Comparison of ENCODE assay signal across 21 cellular contexts in genomic region chr6:24004659-24005058, GRCh38.
DNase-seq lines count a peak whose midpoint lies in the region; ATAC-seq, FAIRE-seq and TF ChIP-seq lines count a peak whose summit lies in the region.
"Had no signal": no experiment of that assay in that cellular context is flagged by ENCODE, and none has a peak within 500 bp of the region (broad histone marks: within the 10 kb centered on the region; RNA-seq: fewer than 3 reads in every experiment).

No MANE protein-coding gene starts in this region.

- H3K9me3 Mint-ChIP-seq in brain: peaks cover 0 to 3% (median 0%) of the 10 kb centered on the region in 5 experiments
- H3K9me3 Mint-ChIP-seq in activated T-helper 2 cell treated with anti-CD3 and anti-CD28 coated beads, Interferon-gamma antibody, Interleukin-2, Interleukin-4, amounts not matched to agents 10 μg/mL and 5 μg/mL and 100 μg/mL, durations not matched to agents 14 hours and 24 hours and 36 hours: no peaks in the 10 kb centered on the region

- no peaks in the 10 kb centered on the region for H3K36me3 Mint-ChIP-seq in brain
- no peaks in the 10 kb centered on the region for H3K36me3 Mint-ChIP-seq in activated T-helper 2 cell treated with anti-CD3 and anti-CD28 coated beads, Interferon-gamma antibody, Interleukin-2, Interleukin-4, amounts not matched to agents 10 μg/mL and 5 μg/mL and 100 μg/mL, durations not matched to agents 14 hours and 24 hours and 36 hours (ENCODE audit: low read depth)
- H3K36me3 Mint-ChIP-seq: CD8-positive, alpha-beta memory T cell had no signal

- H3K4me3 Mint-ChIP-seq in brain: no peak overlapping the region
- no peak overlapping the region for H3K4me3 Mint-ChIP-seq in activated T-helper 2 cell treated with anti-CD3 and anti-CD28 coated beads, Interferon-gamma antibody, Interleukin-2, Interleukin-4, amounts not matched to agents 10 μg/mL and 5 μg/mL and 100 μg/mL, durations not matched to agents 14 hours and 24 hours and 36 hours (ENCODE audit: low read depth)
- H3K4me3 Mint-ChIP-seq: activated CD8-positive, alpha-beta T cell treated with anti-CD3 and anti-CD28 coated beads, Interleukin-2, amount 10 ng/mL, durations not matched to agents 7 days and 5 days; CD8-positive, alpha-beta memory T cell; central memory CD8-positive, alpha-beta T cell had no signal

- TF ChIP-seq CTCF in D721Med (IDR thresholded peaks at IDR 0.05; ENCODE audit: insufficient read depth, missing control alignments): peak; percentile 14
- TF ChIP-seq CTCF in LNCaP clone FGC (IDR thresholded peaks at IDR 0.05; ENCODE audit: control insufficient read depth, extremely low read depth, insufficient read depth): 0 out of 2 replicates have a peak, but pooled peaks have one; percentile 18
- TF ChIP-seq CTCF in brain (conservative IDR thresholded peaks at IDR 0.05): peak in 1 of 2 experiments; percentile 24
- no peak for TF ChIP-seq CTCF in omental fat pad (IDR thresholded peaks at IDR 0.05)

- ATAC-seq in omental fat pad (ENCODE audit: low FRiP score): peak; percentile 6
- ATAC-seq: activated CD4-positive, CD25-positive, alpha-beta regulatory T cell treated with anti-CD3 and anti-CD28 coated beads, Interleukin-2, amount 50 U/mL, for 24 hours; activated CD8-positive, alpha-beta T cell treated with anti-CD3 and anti-CD28 coated beads, Interleukin-2, amount 10 ng/mL, durations not matched to agents 7 days and 5 days had no signal

- H3K27me3 Mint-ChIP-seq in brain: peaks cover 7% of the 10 kb centered on the region
- no peaks in the 10 kb centered on the region for H3K27me3 Mint-ChIP-seq in activated T-helper 2 cell treated with anti-CD3 and anti-CD28 coated beads, Interferon-gamma antibody, Interleukin-2, Interleukin-4, amounts not matched to agents 10 μg/mL and 5 μg/mL and 100 μg/mL, durations not matched to agents 14 hours and 24 hours and 36 hours (ENCODE audit: low read depth)
- H3K27me3 Mint-ChIP-seq: CD8-positive, alpha-beta memory T cell; central memory CD8-positive, alpha-beta T cell had no signal

- intact Hi-C loops in activated T-helper 2 cell treated with anti-CD3 and anti-CD28 coated beads, Interferon-gamma antibody, Interleukin-2, Interleukin-4, amounts not matched to agents 10 μg/mL and 5 μg/mL and 100 μg/mL, durations not matched to agents 14 hours and 24 hours and 36 hours (cut with micrococcal nuclease): no loop called here

- no peak overlapping the region for H3K4me3 ChIP-seq in LNCaP clone FGC (ENCODE audit: low read depth, low read length)
- H3K4me3 ChIP-seq: lung, testis had no signal

- DNase-seq in D721Med (ENCODE audit: insufficient read length, low spot score): no peak
- DNase-seq in LNCaP clone FGC (ENCODE audit: low read depth): no peak
- DNase-seq in omental fat pad (ENCODE audit: low spot score): no peak
- DNase-seq in activated T-helper 2 cell treated with anti-CD3 and anti-CD28 coated beads, Interferon-gamma antibody, Interleukin-2, Interleukin-4, amounts not matched to agents 10 μg/mL and 5 μg/mL and 100 μg/mL, durations not matched to agents 14 hours and 24 hours and 36 hours (ENCODE audit: low spot score): no peak
- no peak for DNase-seq in T1000 (lab: John Stamatoyannopoulos, UW)
- no peak for DNase-seq in activated CD4-positive, CD25-positive, alpha-beta regulatory T cell (lab: John Stamatoyannopoulos, UW)
- DNase-seq: activated CD8-positive, alpha-beta T cell treated with anti-CD3 and anti-CD28 coated beads, Interleukin-2, amount 10 ng/mL, durations not matched to agents 7 days and 5 days; activated naive CD4-positive, alpha-beta T cell treated with Interleukin-2 at 50 U/mL for 16 hours; CD8-positive, alpha-beta memory T cell; effector CD4-positive, alpha-beta T cell; GF-D8; NCI-H1048; NCI-H1930; stimulated activated CD4-positive, alpha-beta T cell treated with anti-CD3 and anti-CD28 coated beads, Interleukin-2, amount 100 ng/mL, for 48 hours; stimulated activated naive CD4-positive, alpha-beta T cell; T-helper 9 cell; testis had no signal

- H3K4me1 Mint-ChIP-seq in brain: peaks cover 57% of the 10 kb centered on the region
- no peaks in the 10 kb centered on the region for H3K4me1 Mint-ChIP-seq in activated T-helper 2 cell treated with anti-CD3 and anti-CD28 coated beads, Interferon-gamma antibody, Interleukin-2, Interleukin-4, amounts not matched to agents 10 μg/mL and 5 μg/mL and 100 μg/mL, durations not matched to agents 14 hours and 24 hours and 36 hours (ENCODE audit: low read depth)
- H3K4me1 Mint-ChIP-seq: CD8-positive, alpha-beta memory T cell; central memory CD8-positive, alpha-beta T cell had no signal

- H3K27ac Mint-ChIP-seq in brain: peak overlapping the region in 3 of 5 experiments; percentile 17 to 85 (median 57)
- H3K27ac Mint-ChIP-seq in activated T-helper 2 cell treated with anti-CD3 and anti-CD28 coated beads, Interferon-gamma antibody, Interleukin-2, Interleukin-4, amounts not matched to agents 10 μg/mL and 5 μg/mL and 100 μg/mL, durations not matched to agents 14 hours and 24 hours and 36 hours: no peak overlapping the region
- H3K27ac Mint-ChIP-seq: activated CD8-positive, alpha-beta T cell treated with anti-CD3 and anti-CD28 coated beads, Interleukin-2, amount 10 ng/mL, durations not matched to agents 7 days and 5 days; CD8-positive, alpha-beta memory T cell had no signal

- FAIRE-seq in D721Med (lab: Jason Lieb, UNC): no peak

Comparison
In these comparisons a context has a peak if more than half of its experiments do, and no peak if none do; other contexts are left out.
1. CTCF ChIP-seq: peak in D721Med (single experiment) and LNCaP clone FGC (single experiment); none in omental fat pad (0 of 3).